In the genomic region with DNA sequence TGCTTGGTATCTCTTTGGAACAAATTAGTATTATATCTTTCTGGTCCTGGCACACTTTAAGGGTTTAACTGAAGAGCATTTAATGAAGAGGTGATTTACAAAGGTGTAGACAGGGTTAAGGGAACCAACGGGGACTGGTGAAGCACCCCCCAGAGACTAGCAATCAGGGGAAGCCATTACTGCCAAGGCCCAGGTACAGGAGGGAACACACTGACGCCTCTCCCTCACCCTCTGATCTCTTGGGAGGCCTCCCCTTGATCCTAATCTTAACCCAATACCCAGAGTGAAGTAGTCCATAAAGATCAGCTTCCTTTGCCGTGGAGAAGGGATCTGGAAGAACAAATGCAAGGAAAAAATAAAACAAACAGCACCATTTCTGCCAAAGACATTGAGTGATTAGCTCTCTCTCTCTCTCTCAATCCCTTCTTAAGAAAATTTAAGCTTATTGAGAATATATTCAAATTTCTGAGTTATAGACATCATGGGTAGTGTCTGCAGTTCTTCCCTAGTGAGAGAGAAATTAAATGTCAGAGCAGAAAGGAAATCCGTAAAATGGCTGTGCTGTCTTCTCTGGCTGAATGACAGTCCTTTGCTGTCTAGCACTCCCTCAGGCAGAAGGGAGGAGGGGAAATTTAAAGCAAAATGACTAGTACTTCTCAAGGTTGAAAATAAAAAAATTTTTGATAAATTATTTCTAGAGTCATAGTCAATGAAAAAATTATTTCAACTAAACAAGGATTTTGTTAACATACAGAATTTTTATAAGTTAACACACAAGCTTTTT, we compare ENCODE assay signal across 2 cellular contexts.
TF ChIP-seq lines count a peak whose summit lies in the region.

No MANE protein-coding gene starts in this region.

TF ChIP-seq in IMR-90, 13 proteins besides CTCF, POLR2A, EP300 and RAD21:
- no peak for TF ChIP-seq MXI1 (IDR thresholded peaks at IDR 0.05; ENCODE audit: borderline replicate concordance, low read depth, low read length)
TF ChIP-seq in IMR-90: peak in this region for 0.

TF ChIP-seq in WTC11, 78 proteins besides CTCF, POLR2A, EP300 and RAD21:
- TF ChIP-seq, protein P1, sequence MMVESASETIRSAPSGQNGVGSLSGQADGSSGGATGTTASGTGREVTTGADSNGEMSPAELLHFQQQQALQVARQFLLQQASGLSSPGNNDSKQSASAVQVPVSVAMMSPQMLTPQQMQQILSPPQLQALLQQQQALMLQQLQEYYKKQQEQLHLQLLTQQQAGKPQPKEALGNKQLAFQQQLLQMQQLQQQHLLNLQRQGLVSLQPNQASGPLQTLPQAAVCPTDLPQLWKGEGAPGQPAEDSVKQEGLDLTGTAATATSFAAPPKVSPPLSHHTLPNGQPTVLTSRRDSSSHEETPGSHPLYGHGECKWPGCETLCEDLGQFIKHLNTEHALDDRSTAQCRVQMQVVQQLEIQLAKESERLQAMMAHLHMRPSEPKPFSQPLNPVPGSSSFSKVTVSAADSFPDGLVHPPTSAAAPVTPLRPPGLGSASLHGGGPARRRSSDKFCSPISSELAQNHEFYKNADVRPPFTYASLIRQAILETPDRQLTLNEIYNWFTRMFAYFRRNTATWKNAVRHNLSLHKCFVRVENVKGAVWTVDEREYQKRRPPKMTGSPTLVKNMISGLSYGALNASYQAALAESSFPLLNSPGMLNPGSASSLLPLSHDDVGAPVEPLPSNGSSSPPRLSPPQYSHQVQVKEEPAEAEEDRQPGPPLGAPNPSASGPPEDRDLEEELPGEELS (CRISPR knock-in tag; IDR thresholded peaks at IDR 0.05), result no peak
- TF ChIP-seq CREB1 (CRISPR knock-in tag; IDR thresholded peaks at IDR 0.05) (no peak), CREM (CRISPR knock-in tag; IDR thresholded peaks at IDR 0.05) (no peak)
- TF ChIP-seq, protein P2, sequence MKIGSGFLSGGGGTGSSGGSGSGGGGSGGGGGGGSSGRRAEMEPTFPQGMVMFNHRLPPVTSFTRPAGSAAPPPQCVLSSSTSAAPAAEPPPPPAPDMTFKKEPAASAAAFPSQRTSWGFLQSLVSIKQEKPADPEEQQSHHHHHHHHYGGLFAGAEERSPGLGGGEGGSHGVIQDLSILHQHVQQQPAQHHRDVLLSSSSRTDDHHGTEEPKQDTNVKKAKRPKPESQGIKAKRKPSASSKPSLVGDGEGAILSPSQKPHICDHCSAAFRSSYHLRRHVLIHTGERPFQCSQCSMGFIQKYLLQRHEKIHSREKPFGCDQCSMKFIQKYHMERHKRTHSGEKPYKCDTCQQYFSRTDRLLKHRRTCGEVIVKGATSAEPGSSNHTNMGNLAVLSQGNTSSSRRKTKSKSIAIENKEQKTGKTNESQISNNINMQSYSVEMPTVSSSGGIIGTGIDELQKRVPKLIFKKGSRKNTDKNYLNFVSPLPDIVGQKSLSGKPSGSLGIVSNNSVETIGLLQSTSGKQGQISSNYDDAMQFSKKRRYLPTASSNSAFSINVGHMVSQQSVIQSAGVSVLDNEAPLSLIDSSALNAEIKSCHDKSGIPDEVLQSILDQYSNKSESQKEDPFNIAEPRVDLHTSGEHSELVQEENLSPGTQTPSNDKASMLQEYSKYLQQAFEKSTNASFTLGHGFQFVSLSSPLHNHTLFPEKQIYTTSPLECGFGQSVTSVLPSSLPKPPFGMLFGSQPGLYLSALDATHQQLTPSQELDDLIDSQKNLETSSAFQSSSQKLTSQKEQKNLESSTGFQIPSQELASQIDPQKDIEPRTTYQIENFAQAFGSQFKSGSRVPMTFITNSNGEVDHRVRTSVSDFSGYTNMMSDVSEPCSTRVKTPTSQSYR (CRISPR knock-in tag; IDR thresholded peaks at IDR 0.05), result no peak
- TF ChIP-seq, protein P3, sequence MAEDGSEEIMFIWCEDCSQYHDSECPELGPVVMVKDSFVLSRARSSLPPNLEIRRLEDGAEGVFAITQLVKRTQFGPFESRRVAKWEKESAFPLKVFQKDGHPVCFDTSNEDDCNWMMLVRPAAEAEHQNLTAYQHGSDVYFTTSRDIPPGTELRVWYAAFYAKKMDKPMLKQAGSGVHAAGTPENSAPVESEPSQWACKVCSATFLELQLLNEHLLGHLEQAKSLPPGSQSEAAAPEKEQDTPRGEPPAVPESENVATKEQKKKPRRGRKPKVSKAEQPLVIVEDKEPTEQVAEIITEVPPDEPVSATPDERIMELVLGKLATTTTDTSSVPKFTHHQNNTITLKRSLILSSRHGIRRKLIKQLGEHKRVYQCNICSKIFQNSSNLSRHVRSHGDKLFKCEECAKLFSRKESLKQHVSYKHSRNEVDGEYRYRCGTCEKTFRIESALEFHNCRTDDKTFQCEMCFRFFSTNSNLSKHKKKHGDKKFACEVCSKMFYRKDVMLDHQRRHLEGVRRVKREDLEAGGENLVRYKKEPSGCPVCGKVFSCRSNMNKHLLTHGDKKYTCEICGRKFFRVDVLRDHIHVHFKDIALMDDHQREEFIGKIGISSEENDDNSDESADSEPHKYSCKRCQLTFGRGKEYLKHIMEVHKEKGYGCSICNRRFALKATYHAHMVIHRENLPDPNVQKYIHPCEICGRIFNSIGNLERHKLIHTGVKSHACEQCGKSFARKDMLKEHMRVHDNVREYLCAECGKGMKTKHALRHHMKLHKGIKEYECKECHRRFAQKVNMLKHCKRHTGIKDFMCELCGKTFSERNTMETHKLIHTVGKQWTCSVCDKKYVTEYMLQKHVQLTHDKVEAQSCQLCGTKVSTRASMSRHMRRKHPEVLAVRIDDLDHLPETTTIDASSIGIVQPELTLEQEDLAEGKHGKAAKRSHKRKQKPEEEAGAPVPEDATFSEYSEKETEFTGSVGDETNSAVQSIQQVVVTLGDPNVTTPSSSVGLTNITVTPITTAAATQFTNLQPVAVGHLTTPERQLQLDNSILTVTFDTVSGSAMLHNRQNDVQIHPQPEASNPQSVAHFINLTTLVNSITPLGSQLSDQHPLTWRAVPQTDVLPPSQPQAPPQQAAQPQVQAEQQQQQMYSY (CRISPR knock-in tag; IDR thresholded peaks at IDR 0.05), result no peak
